1 cellular context compared by ENCODE assay signal in the genomic region with DNA sequence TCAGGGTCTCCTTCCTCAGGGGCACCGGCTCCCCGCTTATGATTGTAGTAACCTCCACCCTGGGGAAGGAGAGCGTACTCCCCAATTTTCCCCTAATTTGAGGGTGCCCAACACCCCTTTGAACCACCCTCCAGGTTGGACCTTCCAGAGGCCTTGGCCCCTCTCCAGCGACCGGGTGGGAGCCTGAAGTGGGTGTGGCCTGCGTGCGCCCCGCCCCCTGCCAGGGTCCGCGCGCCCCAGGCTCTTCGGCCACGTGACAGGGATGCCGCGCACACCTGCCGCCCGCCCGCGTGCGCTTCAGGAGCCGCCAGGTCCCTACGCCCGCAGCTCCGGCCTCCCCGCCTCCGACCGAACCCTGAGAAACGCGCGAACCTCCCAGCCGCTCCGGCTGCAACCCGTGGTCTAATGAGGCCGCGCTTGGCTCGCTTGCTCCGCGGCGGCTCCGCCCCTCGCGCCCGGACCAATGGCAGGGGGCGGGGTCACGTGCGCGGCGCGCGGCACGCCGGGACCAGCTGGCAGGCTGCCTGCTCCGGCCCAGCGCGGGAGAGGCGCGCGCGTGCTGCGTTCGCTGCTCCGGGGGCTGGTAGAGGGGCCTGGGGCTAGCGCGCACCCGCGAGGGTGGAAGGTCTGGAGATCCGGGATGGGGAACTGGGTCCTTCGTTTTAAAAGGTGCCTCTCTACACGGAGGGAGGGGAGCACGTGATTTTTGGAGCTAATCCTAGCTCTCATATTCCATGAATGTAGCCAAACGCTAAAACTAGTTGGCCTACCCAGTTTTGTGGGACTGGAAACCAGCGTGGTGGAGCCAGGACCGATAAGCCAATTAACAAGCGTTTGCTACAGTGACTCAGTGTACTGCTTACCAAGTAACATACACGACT.
A peak's percentile ranks its signal among the peaks of the same experiment; 100 is the strongest.
TF ChIP-seq lines count a peak whose summit lies in the region.

A gene (minus strand): TSS at position 404 of the 881 bp plus-strand sequence. CDS start 618 bp downstream, outside the sequence.

TF ChIP-seq in HepG2, 621 proteins besides CTCF, POLR2A, EP300 and RAD21 (continued from another document and continues in another):
- TF ChIP-seq, protein P1, sequence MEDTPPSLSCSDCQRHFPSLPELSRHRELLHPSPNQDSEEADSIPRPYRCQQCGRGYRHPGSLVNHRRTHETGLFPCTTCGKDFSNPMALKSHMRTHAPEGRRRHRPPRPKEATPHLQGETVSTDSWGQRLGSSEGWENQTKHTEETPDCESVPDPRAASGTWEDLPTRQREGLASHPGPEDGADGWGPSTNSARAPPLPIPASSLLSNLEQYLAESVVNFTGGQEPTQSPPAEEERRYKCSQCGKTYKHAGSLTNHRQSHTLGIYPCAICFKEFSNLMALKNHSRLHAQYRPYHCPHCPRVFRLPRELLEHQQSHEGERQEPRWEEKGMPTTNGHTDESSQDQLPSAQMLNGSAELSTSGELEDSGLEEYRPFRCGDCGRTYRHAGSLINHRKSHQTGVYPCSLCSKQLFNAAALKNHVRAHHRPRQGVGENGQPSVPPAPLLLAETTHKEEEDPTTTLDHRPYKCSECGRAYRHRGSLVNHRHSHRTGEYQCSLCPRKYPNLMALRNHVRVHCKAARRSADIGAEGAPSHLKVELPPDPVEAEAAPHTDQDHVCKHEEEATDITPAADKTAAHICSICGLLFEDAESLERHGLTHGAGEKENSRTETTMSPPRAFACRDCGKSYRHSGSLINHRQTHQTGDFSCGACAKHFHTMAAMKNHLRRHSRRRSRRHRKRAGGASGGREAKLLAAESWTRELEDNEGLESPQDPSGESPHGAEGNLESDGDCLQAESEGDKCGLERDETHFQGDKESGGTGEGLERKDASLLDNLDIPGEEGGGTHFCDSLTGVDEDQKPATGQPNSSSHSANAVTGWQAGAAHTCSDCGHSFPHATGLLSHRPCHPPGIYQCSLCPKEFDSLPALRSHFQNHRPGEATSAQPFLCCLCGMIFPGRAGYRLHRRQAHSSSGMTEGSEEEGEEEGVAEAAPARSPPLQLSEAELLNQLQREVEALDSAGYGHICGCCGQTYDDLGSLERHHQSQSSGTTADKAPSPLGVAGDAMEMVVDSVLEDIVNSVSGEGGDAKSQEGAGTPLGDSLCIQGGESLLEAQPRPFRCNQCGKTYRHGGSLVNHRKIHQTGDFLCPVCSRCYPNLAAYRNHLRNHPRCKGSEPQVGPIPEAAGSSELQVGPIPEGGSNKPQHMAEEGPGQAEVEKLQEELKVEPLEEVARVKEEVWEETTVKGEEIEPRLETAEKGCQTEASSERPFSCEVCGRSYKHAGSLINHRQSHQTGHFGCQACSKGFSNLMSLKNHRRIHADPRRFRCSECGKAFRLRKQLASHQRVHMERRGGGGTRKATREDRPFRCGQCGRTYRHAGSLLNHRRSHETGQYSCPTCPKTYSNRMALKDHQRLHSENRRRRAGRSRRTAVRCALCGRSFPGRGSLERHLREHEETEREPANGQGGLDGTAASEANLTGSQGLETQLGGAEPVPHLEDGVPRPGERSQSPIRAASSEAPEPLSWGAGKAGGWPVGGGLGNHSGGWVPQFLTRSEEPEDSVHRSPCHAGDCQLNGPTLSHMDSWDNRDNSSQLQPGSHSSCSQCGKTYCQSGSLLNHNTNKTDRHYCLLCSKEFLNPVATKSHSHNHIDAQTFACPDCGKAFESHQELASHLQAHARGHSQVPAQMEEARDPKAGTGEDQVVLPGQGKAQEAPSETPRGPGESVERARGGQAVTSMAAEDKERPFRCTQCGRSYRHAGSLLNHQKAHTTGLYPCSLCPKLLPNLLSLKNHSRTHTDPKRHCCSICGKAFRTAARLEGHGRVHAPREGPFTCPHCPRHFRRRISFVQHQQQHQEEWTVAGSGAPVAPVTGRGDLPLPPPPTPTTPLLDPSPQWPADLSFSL (CRISPR knock-in tag; IDR thresholded peaks at IDR 0.05), result no peak
- TF ChIP-seq PAF1 (CRISPR knock-in tag; IDR thresholded peaks at IDR 0.05), result no peak
- TF ChIP-seq, protein P2, sequence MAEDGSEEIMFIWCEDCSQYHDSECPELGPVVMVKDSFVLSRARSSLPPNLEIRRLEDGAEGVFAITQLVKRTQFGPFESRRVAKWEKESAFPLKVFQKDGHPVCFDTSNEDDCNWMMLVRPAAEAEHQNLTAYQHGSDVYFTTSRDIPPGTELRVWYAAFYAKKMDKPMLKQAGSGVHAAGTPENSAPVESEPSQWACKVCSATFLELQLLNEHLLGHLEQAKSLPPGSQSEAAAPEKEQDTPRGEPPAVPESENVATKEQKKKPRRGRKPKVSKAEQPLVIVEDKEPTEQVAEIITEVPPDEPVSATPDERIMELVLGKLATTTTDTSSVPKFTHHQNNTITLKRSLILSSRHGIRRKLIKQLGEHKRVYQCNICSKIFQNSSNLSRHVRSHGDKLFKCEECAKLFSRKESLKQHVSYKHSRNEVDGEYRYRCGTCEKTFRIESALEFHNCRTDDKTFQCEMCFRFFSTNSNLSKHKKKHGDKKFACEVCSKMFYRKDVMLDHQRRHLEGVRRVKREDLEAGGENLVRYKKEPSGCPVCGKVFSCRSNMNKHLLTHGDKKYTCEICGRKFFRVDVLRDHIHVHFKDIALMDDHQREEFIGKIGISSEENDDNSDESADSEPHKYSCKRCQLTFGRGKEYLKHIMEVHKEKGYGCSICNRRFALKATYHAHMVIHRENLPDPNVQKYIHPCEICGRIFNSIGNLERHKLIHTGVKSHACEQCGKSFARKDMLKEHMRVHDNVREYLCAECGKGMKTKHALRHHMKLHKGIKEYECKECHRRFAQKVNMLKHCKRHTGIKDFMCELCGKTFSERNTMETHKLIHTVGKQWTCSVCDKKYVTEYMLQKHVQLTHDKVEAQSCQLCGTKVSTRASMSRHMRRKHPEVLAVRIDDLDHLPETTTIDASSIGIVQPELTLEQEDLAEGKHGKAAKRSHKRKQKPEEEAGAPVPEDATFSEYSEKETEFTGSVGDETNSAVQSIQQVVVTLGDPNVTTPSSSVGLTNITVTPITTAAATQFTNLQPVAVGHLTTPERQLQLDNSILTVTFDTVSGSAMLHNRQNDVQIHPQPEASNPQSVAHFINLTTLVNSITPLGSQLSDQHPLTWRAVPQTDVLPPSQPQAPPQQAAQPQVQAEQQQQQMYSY (CRISPR knock-in tag; IDR thresholded peaks at IDR 0.05), result peak; percentile 38; the same call in 1 of the 2 replicates
- TF ChIP-seq FOXK1 (CRISPR knock-in tag; IDR thresholded peaks at IDR 0.05; ENCODE audit: borderline replicate concordance, low read depth), result peak; percentile 29; the same call in 1 of the 2 replicates
- TF ChIP-seq, protein P3, sequence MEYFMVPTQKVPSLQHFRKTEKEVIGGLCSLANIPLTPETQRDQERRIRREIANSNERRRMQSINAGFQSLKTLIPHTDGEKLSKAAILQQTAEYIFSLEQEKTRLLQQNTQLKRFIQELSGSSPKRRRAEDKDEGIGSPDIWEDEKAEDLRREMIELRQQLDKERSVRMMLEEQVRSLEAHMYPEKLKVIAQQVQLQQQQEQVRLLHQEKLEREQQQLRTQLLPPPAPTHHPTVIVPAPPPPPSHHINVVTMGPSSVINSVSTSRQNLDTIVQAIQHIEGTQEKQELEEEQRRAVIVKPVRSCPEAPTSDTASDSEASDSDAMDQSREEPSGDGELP (IDR thresholded peaks at IDR 0.05; ENCODE audit: borderline replicate concordance, low read depth), result peak; percentile 85; the same call in 1 of the 2 replicates
- TF ChIP-seq ZNF781 (CRISPR knock-in tag; IDR thresholded peaks at IDR 0.05; ENCODE audit: borderline replicate concordance, not compliant biosample characterization), result no peak
- TF ChIP-seq ZNF333 (CRISPR knock-in tag; IDR thresholded peaks at IDR 0.05; ENCODE audit: borderline replicate concordance), result peak; percentile 96
- peak; percentile 72 for TF ChIP-seq MED1 (CRISPR knock-in tag; IDR thresholded peaks at IDR 0.05)
- TF ChIP-seq HOXA7 (CRISPR knock-in tag; IDR thresholded peaks at IDR 0.05), result no peak; the same call in 1 of the 2 replicates
- TF ChIP-seq ZIK1 (CRISPR knock-in tag; IDR thresholded peaks at IDR 0.05; ENCODE audit: borderline replicate concordance, low read depth), result peak; percentile 99
- TF ChIP-seq, protein P4, sequence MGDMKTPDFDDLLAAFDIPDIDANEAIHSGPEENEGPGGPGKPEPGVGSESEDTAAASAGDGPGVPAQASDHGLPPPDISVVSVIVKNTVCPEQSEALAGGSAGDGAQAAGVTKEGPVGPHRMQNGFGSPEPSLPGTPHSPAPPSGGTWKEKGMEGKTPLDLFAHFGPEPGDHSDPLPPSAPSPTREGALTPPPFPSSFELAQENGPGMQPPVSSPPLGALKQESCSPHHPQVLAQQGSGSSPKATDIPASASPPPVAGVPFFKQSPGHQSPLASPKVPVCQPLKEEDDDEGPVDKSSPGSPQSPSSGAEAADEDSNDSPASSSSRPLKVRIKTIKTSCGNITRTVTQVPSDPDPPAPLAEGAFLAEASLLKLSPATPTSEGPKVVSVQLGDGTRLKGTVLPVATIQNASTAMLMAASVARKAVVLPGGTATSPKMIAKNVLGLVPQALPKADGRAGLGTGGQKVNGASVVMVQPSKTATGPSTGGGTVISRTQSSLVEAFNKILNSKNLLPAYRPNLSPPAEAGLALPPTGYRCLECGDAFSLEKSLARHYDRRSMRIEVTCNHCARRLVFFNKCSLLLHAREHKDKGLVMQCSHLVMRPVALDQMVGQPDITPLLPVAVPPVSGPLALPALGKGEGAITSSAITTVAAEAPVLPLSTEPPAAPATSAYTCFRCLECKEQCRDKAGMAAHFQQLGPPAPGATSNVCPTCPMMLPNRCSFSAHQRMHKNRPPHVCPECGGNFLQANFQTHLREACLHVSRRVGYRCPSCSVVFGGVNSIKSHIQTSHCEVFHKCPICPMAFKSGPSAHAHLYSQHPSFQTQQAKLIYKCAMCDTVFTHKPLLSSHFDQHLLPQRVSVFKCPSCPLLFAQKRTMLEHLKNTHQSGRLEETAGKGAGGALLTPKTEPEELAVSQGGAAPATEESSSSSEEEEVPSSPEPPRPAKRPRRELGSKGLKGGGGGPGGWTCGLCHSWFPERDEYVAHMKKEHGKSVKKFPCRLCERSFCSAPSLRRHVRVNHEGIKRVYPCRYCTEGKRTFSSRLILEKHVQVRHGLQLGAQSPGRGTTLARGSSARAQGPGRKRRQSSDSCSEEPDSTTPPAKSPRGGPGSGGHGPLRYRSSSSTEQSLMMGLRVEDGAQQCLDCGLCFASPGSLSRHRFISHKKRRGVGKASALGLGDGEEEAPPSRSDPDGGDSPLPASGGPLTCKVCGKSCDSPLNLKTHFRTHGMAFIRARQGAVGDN (CRISPR knock-in tag; IDR thresholded peaks at IDR 0.05), result peak; percentile 99
- TF ChIP-seq LCORL (IDR thresholded peaks at IDR 0.05), result no peak
- 0 out of 2 replicates have a peak, but pooled peaks have one; percentile 63 for TF ChIP-seq LCORL (CRISPR knock-in tag; IDR thresholded peaks at IDR 0.05)
- TF ChIP-seq GATAD2A (CRISPR knock-in tag; IDR thresholded peaks at IDR 0.05), result no peak
- TF ChIP-seq, protein P5, sequence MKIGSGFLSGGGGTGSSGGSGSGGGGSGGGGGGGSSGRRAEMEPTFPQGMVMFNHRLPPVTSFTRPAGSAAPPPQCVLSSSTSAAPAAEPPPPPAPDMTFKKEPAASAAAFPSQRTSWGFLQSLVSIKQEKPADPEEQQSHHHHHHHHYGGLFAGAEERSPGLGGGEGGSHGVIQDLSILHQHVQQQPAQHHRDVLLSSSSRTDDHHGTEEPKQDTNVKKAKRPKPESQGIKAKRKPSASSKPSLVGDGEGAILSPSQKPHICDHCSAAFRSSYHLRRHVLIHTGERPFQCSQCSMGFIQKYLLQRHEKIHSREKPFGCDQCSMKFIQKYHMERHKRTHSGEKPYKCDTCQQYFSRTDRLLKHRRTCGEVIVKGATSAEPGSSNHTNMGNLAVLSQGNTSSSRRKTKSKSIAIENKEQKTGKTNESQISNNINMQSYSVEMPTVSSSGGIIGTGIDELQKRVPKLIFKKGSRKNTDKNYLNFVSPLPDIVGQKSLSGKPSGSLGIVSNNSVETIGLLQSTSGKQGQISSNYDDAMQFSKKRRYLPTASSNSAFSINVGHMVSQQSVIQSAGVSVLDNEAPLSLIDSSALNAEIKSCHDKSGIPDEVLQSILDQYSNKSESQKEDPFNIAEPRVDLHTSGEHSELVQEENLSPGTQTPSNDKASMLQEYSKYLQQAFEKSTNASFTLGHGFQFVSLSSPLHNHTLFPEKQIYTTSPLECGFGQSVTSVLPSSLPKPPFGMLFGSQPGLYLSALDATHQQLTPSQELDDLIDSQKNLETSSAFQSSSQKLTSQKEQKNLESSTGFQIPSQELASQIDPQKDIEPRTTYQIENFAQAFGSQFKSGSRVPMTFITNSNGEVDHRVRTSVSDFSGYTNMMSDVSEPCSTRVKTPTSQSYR (CRISPR knock-in tag; IDR thresholded peaks at IDR 0.05; ENCODE audit: borderline replicate concordance), result peak; percentile 26; the same call in 1 of the 2 replicates
- peak; percentile 78; the same call in 1 of the 2 replicates for TF ChIP-seq FOXM1 (CRISPR knock-in tag; IDR thresholded peaks at IDR 0.05)
- peak; percentile 78; the same call in 1 of the 2 replicates for TF ChIP-seq KLF13 (CRISPR knock-in tag; IDR thresholded peaks at IDR 0.05)
- TF ChIP-seq ZNF660 (CRISPR knock-in tag; IDR thresholded peaks at IDR 0.05; ENCODE audit: borderline replicate concordance, low read depth), result 0 out of 2 replicates have a peak, but pooled peaks have one; percentile 31
- TF ChIP-seq, protein P6, sequence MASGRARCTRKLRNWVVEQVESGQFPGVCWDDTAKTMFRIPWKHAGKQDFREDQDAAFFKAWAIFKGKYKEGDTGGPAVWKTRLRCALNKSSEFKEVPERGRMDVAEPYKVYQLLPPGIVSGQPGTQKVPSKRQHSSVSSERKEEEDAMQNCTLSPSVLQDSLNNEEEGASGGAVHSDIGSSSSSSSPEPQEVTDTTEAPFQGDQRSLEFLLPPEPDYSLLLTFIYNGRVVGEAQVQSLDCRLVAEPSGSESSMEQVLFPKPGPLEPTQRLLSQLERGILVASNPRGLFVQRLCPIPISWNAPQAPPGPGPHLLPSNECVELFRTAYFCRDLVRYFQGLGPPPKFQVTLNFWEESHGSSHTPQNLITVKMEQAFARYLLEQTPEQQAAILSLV (CRISPR knock-in tag; IDR thresholded peaks at IDR 0.05; ENCODE audit: borderline replicate concordance), result peak; percentile 94
- TF ChIP-seq ZNF543 (CRISPR knock-in tag; IDR thresholded peaks at IDR 0.05), result peak; percentile 84; the same call in 1 of the 2 replicates
- peak; percentile 99 for TF ChIP-seq CCDC6 (CRISPR knock-in tag; IDR thresholded peaks at IDR 0.05)
- no peak for TF ChIP-seq SP140L (CRISPR knock-in tag; IDR thresholded peaks at IDR 0.05; ENCODE audit: borderline replicate concordance)
- peak; percentile 88 for TF ChIP-seq ZNF441 (CRISPR knock-in tag; IDR thresholded peaks at IDR 0.05; ENCODE audit: borderline replicate concordance)
- no peak for TF ChIP-seq AGO1 (IDR thresholded peaks at IDR 0.05; ENCODE audit: low read depth, low read length, poor library complexity, severe bottlenecking)
- peak; percentile 89 for TF ChIP-seq ZNF879 (CRISPR knock-in tag; IDR thresholded peaks at IDR 0.05)
- TF ChIP-seq ZNF460 (CRISPR knock-in tag; IDR thresholded peaks at IDR 0.05; ENCODE audit: borderline replicate concordance), result no peak
- TF ChIP-seq RNF2 (conservative IDR thresholded peaks at IDR 0.05; ENCODE audit: low read depth), result peak; percentile 98
- TF ChIP-seq, protein P7, sequence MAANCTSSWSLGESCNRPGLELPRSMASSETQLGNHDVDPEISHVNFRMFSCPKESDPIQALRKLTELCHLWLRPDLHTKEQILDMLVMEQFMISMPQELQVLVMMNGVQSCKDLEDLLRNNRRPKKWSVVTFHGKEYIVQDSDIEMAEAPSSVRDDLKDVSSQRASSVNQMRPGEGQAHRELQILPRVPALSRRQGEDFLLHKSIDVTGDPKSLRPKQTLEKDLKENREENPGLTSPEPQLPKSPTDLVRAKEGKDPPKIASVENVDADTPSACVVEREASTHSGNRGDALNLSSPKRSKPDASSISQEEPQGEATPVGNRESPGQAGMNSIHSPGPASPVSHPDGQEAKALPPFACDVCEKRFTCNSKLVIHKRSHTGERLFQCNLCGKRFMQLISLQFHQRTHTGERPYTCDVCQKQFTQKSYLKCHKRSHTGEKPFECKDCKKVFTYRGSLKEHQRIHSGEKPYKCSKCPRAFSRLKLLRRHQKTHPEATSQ (CRISPR knock-in tag; IDR thresholded peaks at IDR 0.05; ENCODE audit: borderline replicate concordance), result peak; percentile 93
- no peak for TF ChIP-seq NONO (IDR thresholded peaks at IDR 0.05)
- peak; percentile 82 for TF ChIP-seq NONO (CRISPR knock-in tag; conservative IDR thresholded peaks at IDR 0.05)
